Comparison of ENCODE assay signal across 19 cellular contexts in genomic region chr14:65991124-65991523, GRCh38.
A peak's percentile ranks its signal among the peaks of the same experiment; 100 is the strongest.
DNase-seq lines count a peak whose midpoint lies in the region; ATAC-seq, FAIRE-seq and TF ChIP-seq lines count a peak whose summit lies in the region.
"Had no signal": no experiment of that assay in that cellular context is flagged by ENCODE, and none has a peak within 500 bp of the region (broad histone marks: within the 10 kb centered on the region; RNA-seq: fewer than 3 reads in every experiment).

No MANE protein-coding gene starts in this region.

- no peaks in the 10 kb centered on the region for H3K9me3 Mint-ChIP-seq in activated T-helper 17 cell treated with anti-CD3 and anti-CD28 coated beads, Interleukin-2, amount 50 U/mL, for 72 hours

- H3K27me3 ChIP-seq in heart left ventricle (no peaks in the 10 kb centered on the region), right atrium auricular region (no peaks in the 10 kb centered on the region)

- DNase-seq in heart left ventricle (no peak), right atrium auricular region (ENCODE audit: low spot score) (no peak), mucosa of descending colon (peak in 1 of 3 donors; percentile 9), H54 (ENCODE audit: insufficient read length, low spot score) (no peak), coronary artery (ENCODE audit: low spot score) (no peak)
- DNase-seq: ACHN, AML-193, Caco-2, DMS53, NCI-H1105, NCI-H1694, NCI-H2107, NCI-H345, PC-9 had no signal

- intact Hi-C loops in heart left ventricle (cut with DNase I) (no loop called here), mucosa of descending colon (cut with DNase I, micrococcal nuclease) (no loop called here)

- no peak for TF ChIP-seq CTCF in heart left ventricle (IDR thresholded peaks at IDR 0.05)
- TF ChIP-seq CTCF in right atrium auricular region (IDR thresholded peaks at IDR 0.05), result no peak
- TF ChIP-seq CTCF in mucosa of descending colon (IDR thresholded peaks at IDR 0.05), result no peak
- no peak for TF ChIP-seq CTCF in coronary artery (IDR thresholded peaks at IDR 0.05)

- peaks cover 29% of the 10 kb centered on the region for H3K4me1 Mint-ChIP-seq in activated T-helper 17 cell treated with anti-CD3 and anti-CD28 coated beads, Interleukin-2, amount 50 U/mL, for 72 hours

- H3K27me3 Mint-ChIP-seq in activated T-helper 17 cell treated with anti-CD3 and anti-CD28 coated beads, Interleukin-2, amount 50 U/mL, for 72 hours, result no peaks in the 10 kb centered on the region

- ATAC-seq in heart left ventricle, result peak in 3 of 4 donors; percentile 22 to 66 (median 34)
- no peak for ATAC-seq in activated T-helper 17 cell treated with anti-CD3 and anti-CD28 coated beads, Interleukin-2, amount 50 U/mL, for 72 hours (replicated peaks)
- peak; percentile 18 for ATAC-seq in mucosa of descending colon
- no peak for ATAC-seq in HG02678 (IDR thresholded peaks at IDR 0.05; ENCODE audit: unreplicated experiment)

- no peaks in the 10 kb centered on the region for H3K36me3 Mint-ChIP-seq in activated T-helper 17 cell treated with anti-CD3 and anti-CD28 coated beads, Interleukin-2, amount 50 U/mL, for 72 hours (ENCODE audit: low read depth)
- H3K36me3 Mint-ChIP-seq: CD14-positive monocyte had no signal

- H3K27ac Mint-ChIP-seq in activated T-helper 17 cell treated with anti-CD3 and anti-CD28 coated beads, Interleukin-2, amount 50 U/mL, for 72 hours, result no peak overlapping the region
- H3K27ac Mint-ChIP-seq: CD14-positive monocyte had no signal

- H3K36me3 ChIP-seq in heart left ventricle (no peaks in the 10 kb centered on the region), right atrium auricular region (no peaks in the 10 kb centered on the region), mucosa of descending colon (ENCODE audit: low read depth) (no peaks in the 10 kb centered on the region)
- H3K36me3 ChIP-seq: HAP-1 had no signal

- H3K4me3 ChIP-seq in heart left ventricle, result no peak overlapping the region
- no peak overlapping the region for H3K4me3 ChIP-seq in right atrium auricular region
- H3K4me3 ChIP-seq in mucosa of descending colon, result no peak overlapping the region
- no peak overlapping the region for H3K4me3 ChIP-seq in coronary artery
- H3K4me3 ChIP-seq: HAP-1, PC-9 had no signal

- H3K4me1 ChIP-seq in heart left ventricle, result no peaks in the 10 kb centered on the region
- H3K4me1 ChIP-seq in right atrium auricular region, result no peaks in the 10 kb centered on the region
- no peaks in the 10 kb centered on the region for H3K4me1 ChIP-seq in mucosa of descending colon (ENCODE audit: low read depth)
- H3K4me1 ChIP-seq: Caco-2 had no signal

- H3K4me3 Mint-ChIP-seq in activated T-helper 17 cell treated with anti-CD3 and anti-CD28 coated beads, Interleukin-2, amount 50 U/mL, for 72 hours, result peak overlapping the region; percentile 0
- H3K4me3 Mint-ChIP-seq: CD14-positive monocyte had no signal

- no peak for FAIRE-seq in H54 (lab: Jason Lieb, UNC)

- no peak overlapping the region for H3K27ac ChIP-seq in heart left ventricle
- no peak overlapping the region for H3K27ac ChIP-seq in right atrium auricular region
- no peak overlapping the region for H3K27ac ChIP-seq in coronary artery
- H3K27ac ChIP-seq: HL-60, PC-9 had no signal

- WGBS in heart left ventricle, 4 donors, result 48 to 68% (median 54%) methylated on average over 2 of the region's 2 CpGs

- H3K9me3 ChIP-seq in heart left ventricle (no peaks in the 10 kb centered on the region), right atrium auricular region (no peaks in the 10 kb centered on the region), mucosa of descending colon (no peaks in the 10 kb centered on the region)
- H3K9me3 ChIP-seq: Caco-2, HAP-1 had no signal

- no peak for TF ChIP-seq POLR2A in heart left ventricle (IDR thresholded peaks at IDR 0.05)
- no peak for TF ChIP-seq POLR2A in H54 (IDR thresholded peaks at IDR 0.05; ENCODE audit: low read depth, low read length)

Comparison
In these comparisons a context has a peak if more than half of its experiments do, and no peak if none do; other contexts are left out.
1. ATAC-seq: peak in heart left ventricle (3 of 4) and mucosa of descending colon (single experiment); none in activated T-helper 17 cell treated with anti-CD3 and anti-CD28 coated beads, Interleukin-2, amount 50 U/mL, for 72 hours (single experiment) and HG02678 (single experiment).